In genomic region chr14:52014601-52015267, GRCh38 we compare ENCODE assay signal across 20 cellular contexts. TPM values are rescaled to one million over a fixed set of nuclear protein-coding genes. Genes with fewer than 3 reads are reported as not detected.
DNase-seq lines count a peak whose midpoint lies in the region; FAIRE-seq and TF ChIP-seq lines count a peak whose summit lies in the region.
"Had no signal": no experiment of that assay in that cellular context is flagged by ENCODE, and none has a peak within 500 bp of the region (broad histone marks: within the 10 kb centered on the region; RNA-seq: fewer than 3 reads in every experiment).

No MANE protein-coding gene starts in this region.

- H3K9me3 ChIP-seq in sigmoid colon, result no peaks in the 10 kb centered on the region
- no peaks in the 10 kb centered on the region for H3K9me3 ChIP-seq in ascending aorta
- H3K9me3 ChIP-seq: SJCRH30 had no signal

- peaks cover 0 to 15% (median 2%) of the 10 kb centered on the region in 4 donors for H3K4me1 ChIP-seq in sigmoid colon
- peaks cover 0 to 6% of the 10 kb centered on the region in 2 donors for H3K4me1 ChIP-seq in ascending aorta
- H3K4me1 ChIP-seq: SJCRH30 had no signal

- H3K4me3 ChIP-seq in sigmoid colon (no peak overlapping the region), ascending aorta (no peak overlapping the region)
- H3K4me3 ChIP-seq: SJCRH30, skin epidermis had no signal

- H3K27me3 ChIP-seq in sigmoid colon, result no peaks in the 10 kb centered on the region
- no peaks in the 10 kb centered on the region for H3K27me3 ChIP-seq in ascending aorta
- H3K27me3 ChIP-seq: SJCRH30 had no signal

- no peak overlapping the region for H3K27ac ChIP-seq in sigmoid colon
- no peak overlapping the region for H3K27ac ChIP-seq in ascending aorta
- H3K27ac ChIP-seq: KMS-11, SJCRH30 had no signal

- H3K36me3 ChIP-seq in sigmoid colon (peaks cover 18 to 69% (median 25%) of the 10 kb centered on the region in 4 donors), ascending aorta (peaks cover 3 to 29% of the 10 kb centered on the region in 2 donors)

- intact Hi-C loops in sigmoid colon (cut with DNase I) (no loop called here), ascending aorta (cut with DNase I) (no loop called here)

- TF ChIP-seq EP300 in sigmoid colon (IDR thresholded peaks at IDR 0.05), result no peak

- DNase-seq in Kasumi-1 (lab: John Stamatoyannopoulos, UW) (peak; percentile 6 to 12), frontal cortex (ENCODE audit: low spot score in 2 of 2) (peak in 1 of 2 donors; percentile 24), islet precursor cell (peak; percentile 66), sigmoid colon (peak; percentile 55), ascending aorta (ENCODE audit: low spot score in 2 of 2) (no peak), RPMI8226 (no peak), H4 (ENCODE audit: low spot score) (no peak)
- no peak for DNase-seq in activated CD4-positive, CD25-positive, alpha-beta regulatory T cell (lab: John Stamatoyannopoulos, UW)
- DNase-seq: activated CD8-positive, alpha-beta memory T cell treated with anti-CD3 and anti-CD28 coated beads, Interleukin-2, amount 10 ng/mL, durations not matched to agents 7 days and 5 days; activated effector memory CD4-positive, alpha-beta T cell treated with Interleukin-2 at 50 U/mL for 16 hours; central memory CD4-positive, alpha-beta T cell; left colon; NCI-H1048; stimulated activated CD4-positive, alpha-beta T cell treated with anti-CD3 and anti-CD28 coated beads, Interleukin-2, amount 100 ng/mL, for 48 hours; T-helper 9 cell had no signal

- 83 to 86% methylated on average over 15 of the region's 15 CpGs for WGBS in sigmoid colon, 2 donors

- TF ChIP-seq CTCF in sigmoid colon (IDR thresholded peaks at IDR 0.05) (no peak), ascending aorta (IDR thresholded peaks at IDR 0.05) (no peak)

- FAIRE-seq in frontal cortex (lab: Jason Lieb, UNC), result peak; percentile 37
- FAIRE-seq: D721Med had no signal

- TF ChIP-seq POLR2A in sigmoid colon (IDR thresholded peaks at IDR 0.05), result no peak

RNA-seq across cellular contexts. Expression of gene RTRAF, which starts 25.4 kb away (rescaled TPM):
- total RNA-seq in frontal cortex, result 33.0 TPM
- 10 to 100 TPM; 33.5 to 76.0 (median 53.7) TPM for total RNA-seq in sigmoid colon
- polyA plus RNA-seq in sigmoid colon, result 100 to 1,000 TPM; 108 to 152 (median 141) TPM
- 15.3 TPM for total RNA-seq in ascending aorta
- total RNA-seq in H4 (2014; rRNA removed; shearing (Covaris generic)), result 129 and 175 TPM in 2 replicates

RNA-seq across cellular contexts. Expression of gene NID2, which starts 54.1 kb away (rescaled TPM):
- total RNA-seq in frontal cortex (8.2 TPM), sigmoid colon (10 to 100 TPM; 26.4 to 52.9 (median 29.9) TPM), ascending aorta (12.2 TPM)
- 1 to 10 TPM in 2 of 3 donors, under 1 TPM in 1; 0.46 to 9.0 (median 4.8) TPM for polyA plus RNA-seq in sigmoid colon
- total RNA-seq in H4 (2014; rRNA removed; shearing (Covaris generic)), result 20.9 and 22.2 TPM in 2 replicates
- total RNA-seq: G401 had no signal

Comparison
In these comparisons a context has a peak if more than half of its experiments do, and no peak if none do; other contexts are left out.
1. DNase-seq: peak in Kasumi-1 (2 of 2), islet precursor cell (single experiment) and sigmoid colon (single experiment); none in ascending aorta (0 of 2), RPMI8226 (single experiment), activated CD4-positive, CD25-positive, alpha-beta regulatory T cell (0 of 4) and H4 (single experiment).